ENCODE assay signal across 10 cellular contexts in genomic region chr5:172840077-172840777, GRCh38. TPM values are rescaled to one million over a fixed set of nuclear protein-coding genes. Genes with fewer than 3 reads are reported as not detected.
DNase-seq lines count a peak whose midpoint lies in the region; ATAC-seq and TF ChIP-seq lines count a peak whose summit lies in the region.
"Had no signal": no experiment of that assay in that cellular context is flagged by ENCODE, and none has a peak within 500 bp of the region (broad histone marks: within the 10 kb centered on the region; RNA-seq: fewer than 3 reads in every experiment).

No MANE protein-coding gene starts in this region.

- peak overlapping the region; percentile 44 to 97 (median 78) for H3K27ac ChIP-seq in body of pancreas
- peak overlapping the region; percentile 8 for H3K27ac ChIP-seq in subcutaneous abdominal adipose tissue (ENCODE audit: low read depth, low read length)
- H3K27ac ChIP-seq in CD8-positive, alpha-beta T cell (ENCODE audit: low read depth, low read length): no peak overlapping the region
- H3K27ac ChIP-seq: HL-60 had no signal

- no peaks in the 10 kb centered on the region for H3K9me3 Mint-ChIP-seq in CD8-positive, alpha-beta T cell

- no peak for TF ChIP-seq POLR2A in body of pancreas (IDR thresholded peaks at IDR 0.05)

- ATAC-seq in body of pancreas (peak; percentile 28), HG02973 (IDR thresholded peaks at IDR 0.05; ENCODE audit: unreplicated experiment) (no peak)
- no peak for ATAC-seq in CD8-positive, alpha-beta T cell

- WGBS in body of pancreas, 2 donors: 63 to 65% methylated on average over 15 to 16 of the region's 16 CpGs

- H3K27ac Mint-ChIP-seq in CD8-positive, alpha-beta T cell: no peak overlapping the region

- H3K9me3 ChIP-seq in body of pancreas (no peaks in the 10 kb centered on the region), subcutaneous abdominal adipose tissue (ENCODE audit: control insufficient read depth in 5 of 5, low read length in 5 of 5) (no peaks in the 10 kb centered on the region)
- H3K9me3 ChIP-seq in CD8-positive, alpha-beta T cell (ENCODE audit: low read length): no peaks in the 10 kb centered on the region

- intact Hi-C loops in body of pancreas (cut with DNase I): no loop called here
- intact Hi-C loops in CD8-positive, alpha-beta T cell (cut with DNase I, micrococcal nuclease): no loop called here

- in situ Hi-C loops in G401 (cut with HindIII; ENCODE audit: low sequenced_read_pairs): no loop called here

- H3K4me3 ChIP-seq in body of pancreas (no peak overlapping the region), subcutaneous abdominal adipose tissue (ENCODE audit: low read depth in 1 of 5, low read length in 5 of 5) (no peak overlapping the region)
- no peak overlapping the region for H3K4me3 ChIP-seq in CD8-positive, alpha-beta T cell (ENCODE audit: low read depth, low read length)

- no peak for TF ChIP-seq CTCF in body of pancreas (IDR thresholded peaks at IDR 0.05)
- no peak for TF ChIP-seq CTCF in CD8-positive, alpha-beta T cell (IDR thresholded peaks at IDR 0.05)

- H3K27me3 ChIP-seq in body of pancreas (no peaks in the 10 kb centered on the region), subcutaneous abdominal adipose tissue (ENCODE audit: control insufficient read depth in 5 of 5, insufficient read depth in 4 of 5, low read length in 5 of 5) (no peaks in the 10 kb centered on the region)
- no peaks in the 10 kb centered on the region for H3K27me3 ChIP-seq in CD8-positive, alpha-beta T cell (ENCODE audit: insufficient read depth, low read length)

- peaks cover 55% of the 10 kb centered on the region for H3K4me1 ChIP-seq in body of pancreas
- H3K4me1 ChIP-seq in subcutaneous abdominal adipose tissue (ENCODE audit: control insufficient read depth in 5 of 5, insufficient read depth in 5 of 5, low read length in 5 of 5): peaks cover 5 to 48% (median 43%) of the 10 kb centered on the region in 5 donors
- peaks cover 32% of the 10 kb centered on the region for H3K4me1 ChIP-seq in CD8-positive, alpha-beta T cell (ENCODE audit: insufficient read depth, low read length)

- H3K4me3 Mint-ChIP-seq in CD8-positive, alpha-beta T cell: no peak overlapping the region

- peaks cover 51% of the 10 kb centered on the region for H3K4me1 Mint-ChIP-seq in CD8-positive, alpha-beta T cell (ENCODE audit: low read depth)

- H3K27me3 Mint-ChIP-seq in CD8-positive, alpha-beta T cell (ENCODE audit: low read depth): no peaks in the 10 kb centered on the region

- H3K9ac ChIP-seq in subcutaneous abdominal adipose tissue (ENCODE audit: low read length in 5 of 5): no peak overlapping the region

- DNase-seq in G401 (ENCODE audit: low spot score) (peak; percentile 43), body of pancreas (peak in 1 of 4 donors; percentile 49), middle frontal gyrus (ENCODE audit: extremely low spot score, low spot score) (peak; percentile 28), inferior parietal cortex (ENCODE audit: extremely low spot score) (no peak)
- DNase-seq in CD8-positive, alpha-beta T cell: no peak
- DNase-seq in stimulated activated CD4-positive, alpha-beta T cell treated with anti-CD3 and anti-CD28 coated beads, Interleukin-2, amount 100 ng/mL, for 48 hours: no peak
- DNase-seq: Calu3 had no signal

- H3K36me3 ChIP-seq in body of pancreas (replicated peaks in 1 of 2; ENCODE audit: insufficient read depth in 1 of 2, low read depth in 2 of 2) (no peaks in the 10 kb centered on the region), subcutaneous abdominal adipose tissue (ENCODE audit: control insufficient read depth in 5 of 5, insufficient read depth in 5 of 5, low read length in 5 of 5) (peaks cover 0 to 11% (median 8%) of the 10 kb centered on the region in 5 donors)
- H3K36me3 ChIP-seq in CD8-positive, alpha-beta T cell (ENCODE audit: insufficient read depth, low read length): no peaks in the 10 kb centered on the region

- POLR2A ChIA-PET in CD8-positive, alpha-beta T cell (lab: Charles Lee): interaction anchor here (1.1 to 1.7 kb wide), 2 partner anchors 69 to 75 kb away, joined by 3 to 5 read pairs; partner anchors contain the start of gene DUSP1

- peaks cover 32% of the 10 kb centered on the region for H3K36me3 Mint-ChIP-seq in CD8-positive, alpha-beta T cell

- CTCF ChIA-PET in CD8-positive, alpha-beta T cell (lab: Charles Lee): interaction anchor here (1.6 to 1.9 kb wide), 3 partner anchors 8 to 123 kb away, joined by 4 to 5 read pairs (median 4); no protein-coding TSS in a partner anchor

RNA-seq across cellular contexts. Expression of gene ERGIC1, which starts 6.2 kb away (rescaled TPM):
- 21.3 and 28.7 TPM in 2 replicates for total RNA-seq in G401 (2014; rRNA removed; shearing (Covaris generic))
- 10 to 100 TPM; 46.5 to 93.1 TPM for total RNA-seq in body of pancreas
- total RNA-seq in CD8-positive, alpha-beta T cell: 10 to 100 TPM; 61.0 to 61.2 TPM

Comparison
In these comparisons a context has a peak if more than half of its experiments do, and no peak if none do; other contexts are left out.
1. DNase-seq: peak in G401 (single experiment) and middle frontal gyrus (single experiment); none in inferior parietal cortex (single experiment), CD8-positive, alpha-beta T cell (0 of 7) and stimulated activated CD4-positive, alpha-beta T cell treated with anti-CD3 and anti-CD28 coated beads, Interleukin-2, amount 100 ng/mL, for 48 hours (0 of 2).